Comparison of ENCODE assay signal across 26 cellular contexts in the genomic region with DNA sequence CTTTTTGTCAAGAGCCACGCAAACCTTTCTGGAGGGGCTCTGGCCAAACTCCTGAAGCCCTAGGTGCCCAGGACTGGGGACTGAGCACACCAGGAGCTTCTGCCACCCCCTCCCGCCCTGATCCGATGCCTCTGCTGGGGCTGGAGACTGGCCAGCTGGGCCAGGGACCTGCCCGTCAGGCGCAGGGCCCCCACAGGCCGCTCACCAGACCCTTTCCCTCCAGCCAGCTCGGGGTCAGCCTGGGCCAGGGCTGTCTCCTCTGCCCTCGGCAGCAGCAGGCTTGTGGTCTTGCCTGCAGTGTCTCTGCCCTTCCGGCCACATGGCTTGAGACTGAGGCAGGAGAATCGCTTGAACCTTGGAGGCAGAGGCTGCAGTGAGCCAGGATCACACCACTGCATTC. TPM values are rescaled to one million over a fixed set of nuclear protein-coding genes. Genes with fewer than 3 reads are reported as not detected.
DNase-seq lines count a peak whose midpoint lies in the region; ATAC-seq, FAIRE-seq and TF ChIP-seq lines count a peak whose summit lies in the region.
"Had no signal": no experiment of that assay in that cellular context is flagged by ENCODE, and none has a peak within 500 bp of the region (broad histone marks: within the 10 kb centered on the region; RNA-seq: fewer than 3 reads in every experiment).

No MANE protein-coding gene starts in this region.

- H4K91ac ChIP-seq in H1 (replicated peaks; ENCODE audit: insufficient read length, low read length) (peak overlapping the region; percentile 10), neuronal stem cell (ENCODE audit: low read depth, low read length, poor library complexity) (no peak overlapping the region)

- TF ChIP-seq RAD21 in H1 (IDR thresholded peaks at IDR 0.05 in 1 of 2, conservative IDR thresholded peaks at IDR 0.05 in 1 of 2; ENCODE audit: low read depth in 2 of 2, low read length in 2 of 2), result no peak

- no peak for FAIRE-seq in H1 (lab: Jason Lieb, UNC)
- FAIRE-seq: A549, D721Med, GM12878, GM19239 had no signal

- TF ChIP-seq CTCF in right atrium auricular region (IDR thresholded peaks at IDR 0.05) (no peak), H1 (IDR thresholded peaks at IDR 0.05; ENCODE audit: control extremely low read depth in 1 of 3, insufficient read depth in 1 of 3, low read depth in 1 of 3, low read length in 3 of 3) (no peak)

- H3K27ac ChIP-seq in right cardiac atrium (ENCODE audit: low read length), result no peak overlapping the region
- no peak overlapping the region for H3K27ac ChIP-seq in right atrium auricular region
- H3K27ac ChIP-seq in H1 (ENCODE audit: low read depth, low read length), result no peak overlapping the region
- no peak overlapping the region for H3K27ac ChIP-seq in neuronal stem cell (replicated peaks; ENCODE audit: low read length)
- H3K27ac ChIP-seq: A549; BLaER1 treated with 17β-estradiol and CSF1 and Interleukin-3, amounts not matched to agents 10 nM and 100 nM; GM23248 had no signal

- H3K79me2 ChIP-seq in H1 (ENCODE audit: control insufficient read depth in 1 of 2, insufficient read depth in 2 of 2, low read length in 2 of 2), result no peaks in the 10 kb centered on the region

- H3K4me1 ChIP-seq in right cardiac atrium (ENCODE audit: control insufficient read depth, insufficient read depth, low read length) (no peaks in the 10 kb centered on the region), right atrium auricular region (no peaks in the 10 kb centered on the region), H1 (replicated peaks in 1 of 4; ENCODE audit: control insufficient read depth in 3 of 4, insufficient read depth in 4 of 4, low read length in 3 of 4) (no peaks in the 10 kb centered on the region), neuronal stem cell (ENCODE audit: control insufficient read depth in 2 of 2, insufficient read depth in 1 of 2, low read depth in 1 of 2, low read length in 2 of 2) (no peaks in the 10 kb centered on the region)
- H3K4me1 ChIP-seq: A549; BE2C; BLaER1 treated with 17β-estradiol and CSF1 and Interleukin-3, amounts not matched to agents 10 nM and 100 nM had no signal

- H3K4me2 ChIP-seq in H1 (ENCODE audit: insufficient read depth in 1 of 2, low read depth in 2 of 2, low read length in 2 of 2), result no peak overlapping the region
- H3K4me2 ChIP-seq in neuronal stem cell (ENCODE audit: insufficient read depth, low read length, poor library complexity, severe bottlenecking), result no peak overlapping the region
- H3K4me2 ChIP-seq: A549; BLaER1 treated with 17β-estradiol and CSF1 and Interleukin-3, amounts not matched to agents 10 nM and 100 nM had no signal

- no peaks in the 10 kb centered on the region for H3K27me3 ChIP-seq in right cardiac atrium (ENCODE audit: control insufficient read depth, insufficient read depth)
- no peaks in the 10 kb centered on the region for H3K27me3 ChIP-seq in right atrium auricular region
- no peaks in the 10 kb centered on the region for H3K27me3 ChIP-seq in H1 (replicated peaks in 1 of 4; ENCODE audit: control insufficient read depth in 3 of 4, extremely low read depth in 1 of 4, insufficient read depth in 3 of 4, low read length in 3 of 4)
- no peaks in the 10 kb centered on the region for H3K27me3 ChIP-seq in neuronal stem cell (ENCODE audit: control insufficient read depth in 3 of 3, insufficient read depth in 3 of 3, low read depth in 1 of 3, low read length in 3 of 3)
- H3K27me3 ChIP-seq: BE2C; BLaER1 treated with 17β-estradiol and CSF1 and Interleukin-3, amounts not matched to agents 10 nM and 100 nM had no signal

- H2AFZ ChIP-seq in H1 (ENCODE audit: low read length) (no peak overlapping the region), neuronal stem cell (ENCODE audit: low read length) (no peak overlapping the region)
- H2AFZ ChIP-seq: GM23248 had no signal

- no peak overlapping the region for H2BK5ac ChIP-seq in H1 (ENCODE audit: low read depth, low read length)
- no peak overlapping the region for H2BK5ac ChIP-seq in neuronal stem cell (ENCODE audit: low read length)

- no peak overlapping the region for H4K5ac ChIP-seq in H1 (ENCODE audit: insufficient read length, low read depth, low read length)

- POLR2A ChIA-PET in H1 (lab: Charles Lee; ENCODE audit: partially characterized antibody), result interaction anchor here (0.7 kb wide), 1 partner anchor 175 kb away, joined by 3 read pairs; no protein-coding TSS in a partner anchor

- H3K4me3 ChIP-seq in right cardiac atrium (ENCODE audit: low read length), result no peak overlapping the region
- no peak overlapping the region for H3K4me3 ChIP-seq in right atrium auricular region
- H3K4me3 ChIP-seq in H1 (ENCODE audit: extremely low read depth in 1 of 4, insufficient read depth in 2 of 4, low read depth in 3 of 4, low read length in 4 of 4), result no peak overlapping the region
- no peak overlapping the region for H3K4me3 ChIP-seq in neuronal stem cell (ENCODE audit: low read length in 2 of 2)
- H3K4me3 ChIP-seq: A549; BLaER1 treated with 17β-estradiol and CSF1 and Interleukin-3, amounts not matched to agents 10 nM and 100 nM; GM12878; GM23248 had no signal

- 94% methylated on average over 10 of the region's 10 CpGs for WGBS in right cardiac atrium
- 92% methylated on average over 10 of the region's 10 CpGs; no CpG with 5 or more reads in 1 of the 2 experiments for WGBS in H1 (ENCODE audit: extremely low coverage in 1 of 2, insufficient coverage in 1 of 2, insufficient read length in 1 of 2, insufficient replicate concordance in 2 of 2, low coverage in 1 of 2, low lambda C conversion rate in 2 of 2, missing lambda C conversion rate in 1 of 2), 2 experiments
- WGBS in neuronal stem cell (ENCODE audit: extremely low coverage in 2 of 2, insufficient read length in 2 of 2, insufficient replicate concordance in 1 of 2), 2 donors, result no CpG with 5 or more reads among the region's 10 CpGs

- H3K18ac ChIP-seq in H1 (ENCODE audit: extremely low read depth, low read length), result no peak overlapping the region
- no peak overlapping the region for H3K18ac ChIP-seq in neuronal stem cell (ENCODE audit: low read length)

- H4K8ac ChIP-seq in H1 (ENCODE audit: extremely low read depth, insufficient read depth, low read length), result no peak overlapping the region
- no peak overlapping the region for H4K8ac ChIP-seq in neuronal stem cell (ENCODE audit: low read depth, low read length)

- no peak overlapping the region for H2BK20ac ChIP-seq in H1 (ENCODE audit: low read length)

- no peaks in the 10 kb centered on the region for H3K23me2 ChIP-seq in H1 (ENCODE audit: low read depth, low read length)

- H3K9me3 ChIP-seq in right cardiac atrium (ENCODE audit: control insufficient read depth, low read length) (no peaks in the 10 kb centered on the region), right atrium auricular region (no peaks in the 10 kb centered on the region), H1 (ENCODE audit: insufficient read depth in 2 of 2, low read depth in 1 of 2, low read length in 1 of 2) (no peaks in the 10 kb centered on the region), neuronal stem cell (replicated peaks in 1 of 2; ENCODE audit: control insufficient read depth in 2 of 2, insufficient read depth in 1 of 2, low read depth in 1 of 2, low read length in 2 of 2) (no peaks in the 10 kb centered on the region)
- H3K9me3 ChIP-seq: A549; BE2C; BLaER1 treated with 17β-estradiol and CSF1 and Interleukin-3, amounts not matched to agents 10 nM and 100 nM had no signal

- no peak overlapping the region for H2BK12ac ChIP-seq in H1 (ENCODE audit: low read depth, low read length)
- no peak overlapping the region for H2BK12ac ChIP-seq in neuronal stem cell (ENCODE audit: low read length)

- intact Hi-C loops in right cardiac atrium (cut with DNase I), result no loop called here

- H3K4ac ChIP-seq in H1 (replicated peaks; ENCODE audit: insufficient read length, low read depth, low read length), result no peak overlapping the region
- H3K4ac ChIP-seq in neuronal stem cell (ENCODE audit: low read length), result no peak overlapping the region

- TF ChIP-seq EP300 in H1 (IDR thresholded peaks at IDR 0.05; ENCODE audit: borderline replicate concordance in 1 of 2, low read depth in 2 of 2, low read length in 2 of 2), result no peak

- H3K23ac ChIP-seq in H1 (ENCODE audit: insufficient read length) (no peak overlapping the region), neuronal stem cell (ENCODE audit: low read depth, low read length, poor library complexity) (peak overlapping the region; percentile 73)

- H3K79me1 ChIP-seq in H1 (ENCODE audit: low read depth, low read length) (no peaks in the 10 kb centered on the region; the same call in 1 of the 2 replicates), neuronal stem cell (ENCODE audit: low read depth, low read length) (peaks cover 3% of the 10 kb centered on the region)

- ATAC-seq in right cardiac atrium, result peak; percentile 6 to 17
- ATAC-seq: A549, GM12878, HCT116 had no signal

- DNase-seq in right cardiac atrium (no peak), right atrium auricular region (ENCODE audit: low spot score) (no peak), H1 (ENCODE audit: low read depth in 1 of 2, low spot score in 2 of 2) (no peak), neuronal stem cell (ENCODE audit: low spot score) (no peak), amygdala (lab: John Stamatoyannopoulos, UW) (no peak)
- no peak for DNase-seq in stimulated activated CD4-positive, alpha-beta T cell treated with anti-CD3 and anti-CD28 coated beads, Interleukin-1b, Interleukin-23, amount 100 ng/mL, for 48 hours
- no peak for DNase-seq in stimulated activated CD4-positive, alpha-beta T cell treated with anti-CD3 and anti-CD28 coated beads, Interleukin-2, amount 100 ng/mL, for 48 hours
- DNase-seq: 8988T; ACHN; AML-193; BE2C; CD4-positive, alpha-beta T cell; CD8-positive, alpha-beta memory T cell; DMS 273 treated with DMSO at 0.1 percent for 48 hours; DMS79; EL; GDM1; GM23248; H9 had no signal

- no peak overlapping the region for H2BK15ac ChIP-seq in H1 (ENCODE audit: low read length)
- H2BK15ac ChIP-seq in neuronal stem cell (ENCODE audit: low read length), result no peak overlapping the region

- H2BK120ac ChIP-seq in H1 (replicated peaks; ENCODE audit: low read depth, low read length), result no peak overlapping the region
- H2BK120ac ChIP-seq in neuronal stem cell (ENCODE audit: low read depth, low read length), result no peak overlapping the region

- H3K36me3 ChIP-seq in right atrium auricular region, result peaks cover 27% of the 10 kb centered on the region
- peaks cover 2 to 21% (median 11%) of the 10 kb centered on the region in 4 experiments; a peak in 6 of 8 replicates for H3K36me3 ChIP-seq in H1 (ENCODE audit: control insufficient read depth in 2 of 4, insufficient read depth in 4 of 4, low read length in 3 of 4)
- peaks cover 6 to 71% of the 10 kb centered on the region in 2 donors for H3K36me3 ChIP-seq in neuronal stem cell (replicated peaks in 1 of 2; ENCODE audit: control insufficient read depth in 2 of 2, insufficient read depth in 2 of 2, low read length in 2 of 2)

- H3K9ac ChIP-seq in H1 (replicated peaks in 1 of 4; ENCODE audit: extremely low read depth in 1 of 4, low read depth in 3 of 4, low read length in 3 of 4) (no peak overlapping the region), neuronal stem cell (ENCODE audit: low read depth, low read length, poor library complexity) (peak overlapping the region; percentile 60)
- H3K9ac ChIP-seq: BLaER1 treated with 17β-estradiol and CSF1 and Interleukin-3, amounts not matched to agents 10 nM and 100 nM; GM23248 had no signal

- no peak overlapping the region for H3K56ac ChIP-seq in H1 (replicated peaks; ENCODE audit: insufficient read length, low read depth, low read length)

- H3K14ac ChIP-seq in H1 (ENCODE audit: insufficient read length) (no peak overlapping the region), neuronal stem cell (ENCODE audit: low read length) (no peak overlapping the region)

- CTCF ChIA-PET in H1 (lab: Charles Lee; ENCODE audit: partially characterized antibody), result no interaction called here

- H2AK5ac ChIP-seq in H1 (ENCODE audit: low read depth, low read length) (no peak overlapping the region), neuronal stem cell (ENCODE audit: low read depth, low read length) (no peak overlapping the region)

- no peaks in the 10 kb centered on the region for H4K20me1 ChIP-seq in H1 (replicated peaks in 1 of 2; ENCODE audit: control insufficient read depth in 1 of 2, insufficient read depth in 2 of 2, low read length in 2 of 2)

- TF ChIP-seq POLR2A in H1 (IDR thresholded peaks at IDR 0.05; ENCODE audit: control extremely low read depth in 1 of 2, low read depth in 2 of 2, low read length in 2 of 2), result no peak

RNA-seq across cellular contexts. Expression of a gene that starts 14.6 kb away (rescaled TPM):
- total RNA-seq in right cardiac atrium (10 to 100 TPM; 12.3 to 14.8 (median 13.3) TPM), right atrium auricular region (1 to 10 TPM; 4.8 to 9.2 TPM)
- polyA plus RNA-seq in right cardiac atrium (7.7 TPM), H1 (2011; rRNA removed) (16.2 and 24.3 TPM in 2 replicates)
- 37.1 and 37.8 TPM in 2 replicates for total RNA-seq in H1 (2021; fragmentation: NEBNext Ultra II Directional; extraction: Animal tissue kit (Norgen Biotek cat#: 25700))
- polyA plus RNA-seq in H1 (2011; cell fraction: cytosol; rRNA removed), result 19.7 TPM
- polyA plus RNA-seq in H1 (2011; cell fraction: nucleus; rRNA removed), result 181 TPM
- 17.9 to 26.4 TPM (median 23.9 TPM) in 4 replicates for polyA plus RNA-seq in H1 (2012, experiment 1 of 2)
- 18.4 TPM for polyA plus RNA-seq in H1 (2012, experiment 2 of 2)
- 14.4 TPM for polyA plus RNA-seq in H1 (2013, experiment 1 of 2)
- polyA plus RNA-seq in H1 (2013, experiment 2 of 2), result 12.9 TPM
- 46.2 and 51.7 TPM in 2 replicates for polyA minus RNA-seq in H1 (2011; rRNA and poly(A)+ RNA removed)
- polyA minus RNA-seq in H1 (2011; cell fraction: cytosol; rRNA and poly(A)+ RNA removed), result 23.6 TPM
- polyA minus RNA-seq in H1 (2011; cell fraction: nucleus; rRNA and poly(A)+ RNA removed), result 47.6 TPM
- polyA plus RNA-seq in neuronal stem cell (2013, experiment 1 of 2), result 5.1 TPM
- polyA plus RNA-seq in neuronal stem cell (2013, experiment 2 of 2), result 5.1 TPM

RNA-seq across cellular contexts. Expression of a gene that starts 19.4 kb away (rescaled TPM):
- 1 to 10 TPM; 4.0 to 9.3 (median 5.8) TPM for total RNA-seq in right cardiac atrium
- 7.1 TPM for polyA plus RNA-seq in right cardiac atrium
- 10 to 100 TPM in 1 of 2 donors, 1 to 10 TPM in 1; 5.7 to 10.1 TPM for total RNA-seq in right atrium auricular region
- 63.1 and 71.6 TPM in 2 replicates for total RNA-seq in H1 (2021; fragmentation: NEBNext Ultra II Directional; extraction: Animal tissue kit (Norgen Biotek cat#: 25700))
- 51.5 and 70.8 TPM in 2 replicates for polyA plus RNA-seq in H1 (2011; rRNA removed)
- 60.4 TPM for polyA plus RNA-seq in H1 (2011; cell fraction: cytosol; rRNA removed)
- polyA plus RNA-seq in H1 (2011; cell fraction: nucleus; rRNA removed), result 122 TPM
- polyA plus RNA-seq in H1 (2012, experiment 1 of 2), result 42.7 to 63.6 TPM (median 56.4 TPM) in 4 replicates
- polyA plus RNA-seq in H1 (2012, experiment 2 of 2), result 53.7 TPM
- 35.5 TPM for polyA plus RNA-seq in H1 (2013, experiment 1 of 2)
- 37.5 TPM for polyA plus RNA-seq in H1 (2013, experiment 2 of 2)
- polyA minus RNA-seq in H1 (2011; rRNA and poly(A)+ RNA removed), result 11.2 and 14.8 TPM in 2 replicates
- polyA minus RNA-seq in H1 (2011; cell fraction: cytosol; rRNA and poly(A)+ RNA removed), result 20.3 TPM
- 11.5 TPM for polyA minus RNA-seq in H1 (2011; cell fraction: nucleus; rRNA and poly(A)+ RNA removed)
- 4.5 TPM for polyA plus RNA-seq in neuronal stem cell (2013, experiment 1 of 2)
- polyA plus RNA-seq in neuronal stem cell (2013, experiment 2 of 2), result 4.6 TPM

RNA-seq across cellular contexts. Expression of a gene that starts 23.8 kb away (rescaled TPM):
- 1 to 10 TPM in 2 of 4 donors, under 1 TPM in 1, not detected in 1; 0.23 to 1.4 (median 1.1) TPM for total RNA-seq in right cardiac atrium
- polyA plus RNA-seq in right cardiac atrium, result 2.7 TPM
- total RNA-seq in right atrium auricular region, result 1 to 10 TPM; 1.2 to 3.8 TPM
- not detected in 2 replicates for total RNA-seq in H1 (2021; fragmentation: NEBNext Ultra II Directional; extraction: Animal tissue kit (Norgen Biotek cat#: 25700))
- 3.1 and 5.4 TPM in 2 replicates for polyA plus RNA-seq in H1 (2011; rRNA removed)
- 2.5 TPM for polyA plus RNA-seq in H1 (2011; cell fraction: cytosol; rRNA removed)
- polyA plus RNA-seq in H1 (2011; cell fraction: nucleus; rRNA removed), result 16.8 TPM
- polyA plus RNA-seq in H1 (2012, experiment 1 of 2), result 0.27 to 1.6 TPM (median 0.43 TPM) in 3 of 4 replicates, not detected in the other
- polyA plus RNA-seq in H1 (2012, experiment 2 of 2), result 0.39 TPM
- polyA plus RNA-seq in H1 (2013, experiment 1 of 2), result 0.75 TPM
- polyA plus RNA-seq in H1 (2013, experiment 2 of 2), result 0.96 TPM
- not detected in 2 replicates for polyA minus RNA-seq in H1 (2011; rRNA and poly(A)+ RNA removed)
- not detected for polyA minus RNA-seq in H1 (2011; cell fraction: cytosol; rRNA and poly(A)+ RNA removed)
- 1.1 TPM for polyA minus RNA-seq in H1 (2011; cell fraction: nucleus; rRNA and poly(A)+ RNA removed)
- polyA plus RNA-seq in neuronal stem cell (2013, experiment 1 of 2), result 0.70 TPM
- polyA plus RNA-seq in neuronal stem cell (2013, experiment 2 of 2), result 0.90 TPM
- total RNA-seq: CD8-positive, alpha-beta memory T cell; H9 had no signal
- polyA plus RNA-seq: CD14-positive monocyte had no signal

RNA-seq across cellular contexts. Expression of a gene that starts 35.1 kb away (rescaled TPM):
- total RNA-seq in right cardiac atrium (10 to 100 TPM; 40.1 to 49.7 (median 44.3) TPM), right atrium auricular region (10 to 100 TPM; 33.5 to 39.4 TPM)
- polyA plus RNA-seq in right cardiac atrium (38.7 TPM), H1 (2011; rRNA removed) (12.9 and 19.4 TPM in 2 replicates)
- total RNA-seq in H1 (2021; fragmentation: NEBNext Ultra II Directional; extraction: Animal tissue kit (Norgen Biotek cat#: 25700)), result 21.9 and 22.9 TPM in 2 replicates
- 23.2 TPM for polyA plus RNA-seq in H1 (2011; cell fraction: cytosol; rRNA removed)
- 32.0 TPM for polyA plus RNA-seq in H1 (2011; cell fraction: nucleus; rRNA removed)
- polyA plus RNA-seq in H1 (2012, experiment 1 of 2), result 12.3 to 20.2 TPM (median 18.9 TPM) in 4 replicates
- polyA plus RNA-seq in H1 (2012, experiment 2 of 2), result 9.1 TPM
- polyA plus RNA-seq in H1 (2013, experiment 1 of 2), result 7.5 TPM
- polyA plus RNA-seq in H1 (2013, experiment 2 of 2), result 7.8 TPM
- 12.9 and 15.4 TPM in 2 replicates for polyA minus RNA-seq in H1 (2011; rRNA and poly(A)+ RNA removed)
- polyA minus RNA-seq in H1 (2011; cell fraction: cytosol; rRNA and poly(A)+ RNA removed), result 10.6 TPM
- polyA minus RNA-seq in H1 (2011; cell fraction: nucleus; rRNA and poly(A)+ RNA removed), result 34.7 TPM
- polyA plus RNA-seq in neuronal stem cell (2013, experiment 1 of 2), result 8.8 TPM
- 8.0 TPM for polyA plus RNA-seq in neuronal stem cell (2013, experiment 2 of 2)

RNA-seq across cellular contexts. Expression of a gene that starts 35.2 kb away (rescaled TPM):
- 10 to 100 TPM; 14.5 to 19.6 (median 16.8) TPM for total RNA-seq in right cardiac atrium
- 29.5 TPM for polyA plus RNA-seq in right cardiac atrium
- 10 to 100 TPM; 11.9 to 15.1 TPM for total RNA-seq in right atrium auricular region
- total RNA-seq in H1 (2021; fragmentation: NEBNext Ultra II Directional; extraction: Animal tissue kit (Norgen Biotek cat#: 25700)), result 21.4 and 24.9 TPM in 2 replicates
- polyA plus RNA-seq in H1 (2011; rRNA removed), result 14.5 and 21.5 TPM in 2 replicates
- 26.6 TPM for polyA plus RNA-seq in H1 (2011; cell fraction: cytosol; rRNA removed)
- 43.9 TPM for polyA plus RNA-seq in H1 (2011; cell fraction: nucleus; rRNA removed)
- 18.6 to 26.7 TPM (median 25.5 TPM) in 4 replicates for polyA plus RNA-seq in H1 (2012, experiment 1 of 2)
- 13.2 TPM for polyA plus RNA-seq in H1 (2012, experiment 2 of 2)
- polyA plus RNA-seq in H1 (2013, experiment 1 of 2), result 10.7 TPM
- 11.2 TPM for polyA plus RNA-seq in H1 (2013, experiment 2 of 2)
- polyA minus RNA-seq in H1 (2011; rRNA and poly(A)+ RNA removed), result 7.0 and 8.0 TPM in 2 replicates
- polyA minus RNA-seq in H1 (2011; cell fraction: cytosol; rRNA and poly(A)+ RNA removed), result 13.4 TPM
- 11.9 TPM for polyA minus RNA-seq in H1 (2011; cell fraction: nucleus; rRNA and poly(A)+ RNA removed)
- polyA plus RNA-seq in neuronal stem cell (2013, experiment 1 of 2), result 11.0 TPM
- polyA plus RNA-seq in neuronal stem cell (2013, experiment 2 of 2), result 11.0 TPM
